ENCODE assay signal across 11 cellular contexts in genomic region chr10:17214486-17214885, GRCh38. TPM values are rescaled to one million over a fixed set of nuclear protein-coding genes. Genes with fewer than 3 reads are reported as not detected.
DNase-seq lines count a peak whose midpoint lies in the region; ATAC-seq and TF ChIP-seq lines count a peak whose summit lies in the region.
"Had no signal": no experiment of that assay in that cellular context is flagged by ENCODE, and none has a peak within 500 bp of the region (broad histone marks: within the 10 kb centered on the region; RNA-seq: fewer than 3 reads in every experiment).

No MANE protein-coding gene starts in this region.

- H3K36me3 ChIP-seq in adipocyte (ENCODE audit: control insufficient read depth, insufficient read depth, low read length, severe bottlenecking) (no peaks in the 10 kb centered on the region), colonic mucosa (no peaks in the 10 kb centered on the region)
- H3K36me3 ChIP-seq: ovary had no signal

- H3K9ac ChIP-seq in adipocyte (ENCODE audit: low read length) = peak overlapping the region; percentile 76
- no peak overlapping the region for H3K9ac ChIP-seq in colonic mucosa (ENCODE audit: low read depth in 2 of 2, low read length in 2 of 2)

- no peak for TF ChIP-seq CTCF in foreskin keratinocyte (conservative IDR thresholded peaks at IDR 0.05)
- no peak for TF ChIP-seq CTCF in colonic mucosa (IDR thresholded peaks at IDR 0.05)

- DNase-seq in ELR (ENCODE audit: low read depth) (peak; percentile 40), adipocyte (ENCODE audit: low read depth) (peak; percentile 49), foreskin keratinocyte (no peak), amygdala (lab: John Stamatoyannopoulos, UW) (no peak), iPS-NIHi11 (ENCODE audit: low spot score) (no peak), colonic mucosa (no peak), anterior cingulate cortex (lab: John Stamatoyannopoulos, UW) (no peak)
- DNase-seq: CD4-positive, alpha-beta memory T cell; NCI-H1436 treated with DMSO at 0.1 percent for 48 hours; ovary had no signal

- H3K4me3 ChIP-seq in adipocyte (ENCODE audit: low read length) (peak overlapping the region; percentile 61), skin epidermis (no peak overlapping the region), colonic mucosa (no peak overlapping the region)
- H3K4me3 ChIP-seq: ovary had no signal

- H3K4me1 ChIP-seq in adipocyte (ENCODE audit: control insufficient read depth, insufficient read depth, low read length) (peaks cover 74% of the 10 kb centered on the region), foreskin keratinocyte (peaks cover 57% of the 10 kb centered on the region), colonic mucosa (no peaks in the 10 kb centered on the region)

- H3K27me3 ChIP-seq in adipocyte (replicated peaks; ENCODE audit: control insufficient read depth, insufficient read depth, low read length) (no peaks in the 10 kb centered on the region), foreskin keratinocyte (no peaks in the 10 kb centered on the region), colonic mucosa (no peaks in the 10 kb centered on the region)
- H3K27me3 ChIP-seq: ovary had no signal

- H3K27ac ChIP-seq in foreskin keratinocyte (peak overlapping the region; percentile 94), skin epidermis (peak overlapping the region in 17 of 21 experiments; percentile 64 to 92 (median 84)), colonic mucosa (no peak overlapping the region)

- ATAC-seq in foreskin keratinocyte = no peak

- H3K9me3 ChIP-seq in adipocyte (ENCODE audit: control insufficient read depth, low read length) = no peaks in the 10 kb centered on the region
- no peaks in the 10 kb centered on the region for H3K9me3 ChIP-seq in colonic mucosa
- H3K9me3 ChIP-seq: ovary had no signal

- intact Hi-C loops in colonic mucosa (cut with DNase I) = no loop called here

RNA-seq across cellular contexts. Expression of gene TRDMT1, which starts 13.0 kb away (rescaled TPM):
- 5.3 and 5.7 TPM in 2 replicates for total RNA-seq in foreskin keratinocyte
- polyA plus RNA-seq in foreskin keratinocyte = 2.8 and 3.2 TPM in 2 replicates
- 1 to 10 TPM; 3.4 to 3.5 TPM for total RNA-seq in colonic mucosa

RNA-seq across cellular contexts. Expression of gene VIM, which starts 13.6 kb away (rescaled TPM):
- total RNA-seq in foreskin keratinocyte (1,186 and 2,083 TPM in 2 replicates), colonic mucosa (100 to 1,000 TPM; 121 to 326 TPM)
- polyA plus RNA-seq in foreskin keratinocyte = 1,106 and 1,757 TPM in 2 replicates

Comparison
In these comparisons a context has a peak if more than half of its experiments do, and no peak if none do; other contexts are left out.
1. DNase-seq: peak in ELR (single experiment) and adipocyte (single experiment); none in foreskin keratinocyte (0 of 2), amygdala (0 of 56), iPS-NIHi11 (single experiment), colonic mucosa (single experiment) and anterior cingulate cortex (0 of 58).